Comparison of ENCODE assay signal across 8 cellular contexts in genomic region chr16:88811600-88811849, GRCh38. TPM values are rescaled to one million over a fixed set of nuclear protein-coding genes. Genes with fewer than 3 reads are reported as not detected.
DNase-seq lines count a peak whose midpoint lies in the region; ATAC-seq and TF ChIP-seq lines count a peak whose summit lies in the region.

No MANE protein-coding gene starts in this region.

- no peak for ATAC-seq in activated CD4-positive, alpha-beta T cell treated with anti-CD3 and anti-CD28 coated beads for 36 hours

- peaks cover 42% of the 10 kb centered on the region for H3K36me3 Mint-ChIP-seq in activated CD4-positive, alpha-beta T cell treated with anti-CD3 and anti-CD28 coated beads for 36 hours (ENCODE audit: low read depth)

- peaks cover 8 to 28% of the 10 kb centered on the region in 2 donors for H3K36me3 ChIP-seq in duodenal mucosa (ENCODE audit: control insufficient read depth in 1 of 2, insufficient read depth in 2 of 2, low read length in 2 of 2)
- H3K36me3 ChIP-seq in neutrophil = peaks cover 38% of the 10 kb centered on the region

- peak overlapping the region; percentile 85 for H3K4me3 ChIP-seq in Jurkat, Clone E6-1 (ENCODE audit: low read length)
- H3K4me3 ChIP-seq in duodenal mucosa (ENCODE audit: low read depth in 1 of 2, low read length in 2 of 2) (peak overlapping the region; percentile 80), neutrophil (ENCODE audit: low read depth in 1 of 2, low read length in 1 of 2) (peak overlapping the region; percentile 85)

- peaks cover 22% of the 10 kb centered on the region for H3K4me1 Mint-ChIP-seq in activated CD4-positive, alpha-beta T cell treated with anti-CD3 and anti-CD28 coated beads for 36 hours

- POLR2A ChIA-PET in activated CD4-positive, alpha-beta T cell treated with anti-CD3 and anti-CD28 coated beads for 36 hours (lab: Charles Lee) = interaction anchor here (0.6 to 2.6 kb wide), 7 partner anchors 9 to 424 kb away, joined by 3 to 13 read pairs (median 4); no protein-coding TSS in a partner anchor

- H3K9ac ChIP-seq in duodenal mucosa (ENCODE audit: low read depth in 1 of 2, low read length in 2 of 2) = peak overlapping the region; percentile 71 to 73

- peak overlapping the region; percentile 86 for H3K4me3 Mint-ChIP-seq in activated CD4-positive, alpha-beta T cell treated with anti-CD3 and anti-CD28 coated beads for 36 hours

- no peaks in the 10 kb centered on the region for H3K9me3 Mint-ChIP-seq in activated CD4-positive, alpha-beta T cell treated with anti-CD3 and anti-CD28 coated beads for 36 hours (ENCODE audit: low read depth)

- H3K9me3 ChIP-seq in duodenal mucosa (ENCODE audit: control insufficient read depth in 1 of 2, low read length in 2 of 2) = no peaks in the 10 kb centered on the region
- no peaks in the 10 kb centered on the region for H3K9me3 ChIP-seq in neutrophil

- H3K27ac ChIP-seq in duodenal mucosa (ENCODE audit: low read depth, low read length) (peak overlapping the region; percentile 75), neutrophil (peak overlapping the region; percentile 82)

- peaks cover 15 to 26% of the 10 kb centered on the region in 2 donors for H3K4me1 ChIP-seq in duodenal mucosa (ENCODE audit: control insufficient read depth in 1 of 2, insufficient read depth in 2 of 2, low read length in 2 of 2)
- peaks cover 33 to 40% of the 10 kb centered on the region in 2 experiments for H3K4me1 ChIP-seq in neutrophil (ENCODE audit: control insufficient read depth in 1 of 2, insufficient read depth in 1 of 2, low read depth in 1 of 2, low read length in 1 of 2)

- H3K27me3 ChIP-seq in duodenal mucosa (ENCODE audit: control insufficient read depth in 1 of 2, insufficient read depth in 2 of 2, low read length in 2 of 2) = no peaks in the 10 kb centered on the region
- H3K27me3 ChIP-seq in neutrophil = no peaks in the 10 kb centered on the region

- CTCF ChIA-PET in activated CD4-positive, alpha-beta T cell treated with anti-CD3 and anti-CD28 coated beads for 36 hours (lab: Charles Lee) = interaction anchor here (1.1 to 5.1 kb wide), 3 partner anchors 18 to 403 kb away, joined by 3 to 22 read pairs (median 4); partner anchors contain the start of genes GALNS and TRAPPC2L

- peak overlapping the region; percentile 94 for H3K27ac Mint-ChIP-seq in activated CD4-positive, alpha-beta T cell treated with anti-CD3 and anti-CD28 coated beads for 36 hours

- H3K27me3 Mint-ChIP-seq in activated CD4-positive, alpha-beta T cell treated with anti-CD3 and anti-CD28 coated beads for 36 hours = no peaks in the 10 kb centered on the region

- no peak for TF ChIP-seq CTCF in neutrophil (IDR thresholded peaks at IDR 0.05)

- intact Hi-C loops in activated CD4-positive, alpha-beta T cell treated with anti-CD3 and anti-CD28 coated beads for 36 hours (cut with DNase I, micrococcal nuclease) = loop anchor here in 1 of 2 experiments (1.0 to 5.0 kb wide), 10 partner anchors 8 to 846 kb away; partner anchors contain the start of genes ANKRD11, CDH15, CDT1 and CHMP1A

- no peak for DNase-seq in activated CD4-positive, alpha-beta T cell treated with anti-CD3 and anti-CD28 coated beads for 36 hours
- no peak for DNase-seq in activated CD4-positive, alpha-beta T cell treated with anti-CD3 and anti-CD28 coated beads, Interleukin-2, amount 50 U/mL, for 4 hours
- no peak for DNase-seq in Jurkat, Clone E6-1 (ENCODE audit: low read depth, low spot score)
- DNase-seq in ecto neural progenitor cell (ENCODE audit: low spot score) (no peak), NCI-H1105 treated with DMSO at 0.1 percent for 48 hours (lab: John Stamatoyannopoulos, UW) (no peak), NCI-H510A (lab: John Stamatoyannopoulos, UW) (no peak)

RNA-seq across cellular contexts. Expression of gene APRT, which starts 0.2 kb away (rescaled TPM):
- 100 to 1,000 TPM; 105 to 179 TPM for total RNA-seq in activated CD4-positive, alpha-beta T cell treated with anti-CD3 and anti-CD28 coated beads for 36 hours
- polyA plus RNA-seq in Jurkat, Clone E6-1 (2012; ENCODE audit: insufficient read depth, insufficient read length) = 328 TPM

RNA-seq across cellular contexts. Expression of gene CDT1, which starts 7.9 kb away (rescaled TPM):
- total RNA-seq in activated CD4-positive, alpha-beta T cell treated with anti-CD3 and anti-CD28 coated beads for 36 hours = 100 to 1,000 TPM; 136 to 182 TPM
- polyA plus RNA-seq in Jurkat, Clone E6-1 (2012; ENCODE audit: insufficient read depth, insufficient read length) = 93.9 TPM

RNA-seq across cellular contexts. Expression of gene PIEZO1, which starts 26.5 kb away (rescaled TPM):
- total RNA-seq in activated CD4-positive, alpha-beta T cell treated with anti-CD3 and anti-CD28 coated beads for 36 hours = 100 to 1,000 TPM; 105 to 126 TPM
- 194 TPM for polyA plus RNA-seq in Jurkat, Clone E6-1 (2012; ENCODE audit: insufficient read depth, insufficient read length)

RNA-seq across cellular contexts. Expression of gene GALNS, which starts 45.2 kb away (rescaled TPM):
- total RNA-seq in activated CD4-positive, alpha-beta T cell treated with anti-CD3 and anti-CD28 coated beads for 36 hours = 10 to 100 TPM; 20.1 TPM
- polyA plus RNA-seq in Jurkat, Clone E6-1 (2012; ENCODE audit: insufficient read depth, insufficient read length) = 9.3 TPM

RNA-seq across cellular contexts. Expression of gene TRAPPC2L, which starts 45.4 kb away (rescaled TPM):
- total RNA-seq in activated CD4-positive, alpha-beta T cell treated with anti-CD3 and anti-CD28 coated beads for 36 hours = 10 to 100 TPM; 43.3 to 50.7 TPM
- 203 TPM for polyA plus RNA-seq in Jurkat, Clone E6-1 (2012; ENCODE audit: insufficient read depth, insufficient read length)
